ENCODE assay signal across 28 cellular contexts in genomic region chr12:111184161-111184560, GRCh38.
"Had no signal": no experiment of that assay in that cellular context is flagged by ENCODE, and none has a peak within 500 bp of the region (broad histone marks: within the 10 kb centered on the region; RNA-seq: fewer than 3 reads in every experiment).

No MANE protein-coding gene starts in this region.

- H3K4me3 ChIP-seq: stomach, suprapubic skin, testis, thoracic aorta, thyroid gland, tibial artery, tibial nerve, transverse colon, upper lobe of left lung, upper lobe of right lung, uterus, vagina had no signal

- H3K9me3 Mint-ChIP-seq: stimulated activated effector memory CD8-positive, alpha-beta T cell treated with anti-CD3 and anti-CD28 coated beads, Interleukin-12 subunit alpha, Interleukin-12 subunit beta, amount 100 ng/mL, for 72 hours; stimulated activated memory B cell treated with anti-CD40 and anti-IgM and Interleukin-4, amounts not matched to agents 10 μg/mL and 1 μg/mL and 100 μg/mL, for 72 hours; stimulated activated naive B cell treated with anti-CD40 and anti-IgM and Interleukin-4, amounts not matched to agents 10 μg/mL and 1 μg/mL and 100 μg/mL, for 72 hours; stimulated activated naive CD8-positive, alpha-beta T cell treated with anti-CD3 and anti-CD28 coated beads, Interleukin-15, amount 100 ng/mL, for 72 hours; stimulated activated naive CD8-positive, alpha-beta T cell treated with anti-CD3 and anti-CD28 coated beads, Interleukin-15, Interleukin-2, amounts not matched to agents 100 ng/mL and 50 ng/mL, for 24 hours; type B pancreatic cell had no signal

- DNase-seq: stimulated activated CD4-positive, alpha-beta T cell treated with anti-CD3 and anti-CD28 coated beads, Interleukin-2, amount 100 ng/mL, for 48 hours; stimulated activated CD4-positive, alpha-beta T cell treated with anti-CD3 and anti-CD28 coated beads, Interleukin-4, amount 100 ng/mL, for 1 hour; stimulated activated CD4-positive, alpha-beta T cell treated with anti-CD3 and anti-CD28 coated beads, Interleukin-4, amount 100 ng/mL, for 24 hours; stimulated activated CD4-positive, alpha-beta T cell treated with anti-CD3 and anti-CD28 coated beads, Interleukin-4, amount 100 ng/mL, for 4 hours; stimulated activated CD8-positive, alpha-beta memory T cell treated with anti-CD3 and anti-CD28 coated beads, Interleukin-4, amount 100 ng/mL, for 48 hours; stimulated activated naive B cell treated with anti-CD40 and anti-IgM and Interleukin-4, amounts not matched to agents 10 μg/mL and 1 μg/mL and 100 μg/mL, for 72 hours; stimulated activated naive CD4-positive, alpha-beta T cell; stimulated activated naive CD4-positive, alpha-beta T cell treated with Interleukin-2 at 50 U/mL for 16 hours; stimulated activated naive CD8-positive, alpha-beta T cell treated with anti-CD3 and anti-CD28 coated beads, Interleukin-15, amount 100 ng/mL, for 72 hours; stimulated activated naive CD8-positive, alpha-beta T cell treated with anti-CD3 and anti-CD28 coated beads, Interleukin-15, Interleukin-2, amounts not matched to agents 100 U/mL and 50 U/mL, for 24 hours; stomach; substantia nigra; testis; thyroid gland; tibial artery; transverse colon; trophoblast cell; upper lobe of left lung; upper lobe of right lung; uterus had no signal

- H3K36me3 Mint-ChIP-seq: stimulated activated effector memory CD8-positive, alpha-beta T cell treated with anti-CD3 and anti-CD28 coated beads, Interleukin-12 subunit alpha, Interleukin-12 subunit beta, amount 100 ng/mL, for 72 hours; stimulated activated memory B cell treated with anti-CD40 and anti-IgM and Interleukin-4, amounts not matched to agents 10 μg/mL and 1 μg/mL and 100 μg/mL, for 72 hours; stimulated activated naive B cell treated with anti-CD40 and anti-IgM and Interleukin-4, amounts not matched to agents 10 μg/mL and 1 μg/mL and 100 μg/mL, for 72 hours; type B pancreatic cell had no signal

- H3K27ac Mint-ChIP-seq: stimulated activated effector memory CD8-positive, alpha-beta T cell treated with anti-CD3 and anti-CD28 coated beads, Interleukin-12 subunit alpha, Interleukin-12 subunit beta, amount 100 ng/mL, for 72 hours; stimulated activated memory B cell treated with anti-CD40 and anti-IgM and Interleukin-4, amounts not matched to agents 10 μg/mL and 1 μg/mL and 100 μg/mL, for 72 hours; stimulated activated naive B cell treated with anti-CD40 and anti-IgM and Interleukin-4, amounts not matched to agents 10 μg/mL and 1 μg/mL and 100 μg/mL, for 72 hours; stimulated activated naive CD8-positive, alpha-beta T cell treated with anti-CD3 and anti-CD28 coated beads, Interleukin-15, amount 100 ng/mL, for 72 hours; stimulated activated naive CD8-positive, alpha-beta T cell treated with anti-CD3 and anti-CD28 coated beads, Interleukin-15, Interleukin-2, amounts not matched to agents 100 ng/mL and 50 ng/mL, for 24 hours; type B pancreatic cell had no signal

- H3K4me1 Mint-ChIP-seq: stimulated activated effector memory CD8-positive, alpha-beta T cell treated with anti-CD3 and anti-CD28 coated beads, Interleukin-12 subunit alpha, Interleukin-12 subunit beta, amount 100 ng/mL, for 72 hours; stimulated activated memory B cell treated with anti-CD40 and anti-IgM and Interleukin-4, amounts not matched to agents 10 μg/mL and 1 μg/mL and 100 μg/mL, for 72 hours; stimulated activated naive B cell treated with anti-CD40 and anti-IgM and Interleukin-4, amounts not matched to agents 10 μg/mL and 1 μg/mL and 100 μg/mL, for 72 hours; stimulated activated naive CD8-positive, alpha-beta T cell treated with anti-CD3 and anti-CD28 coated beads, Interleukin-15, amount 100 ng/mL, for 72 hours had no signal

- H3K9me3 ChIP-seq: stomach, suprapubic skin, testis, thoracic aorta, thyroid gland, tibial artery, transverse colon, upper lobe of left lung, upper lobe of right lung, uterus, vagina had no signal

- H3K27me3 ChIP-seq: testis, thyroid gland, upper lobe of left lung, uterus, vagina had no signal

- H3K4me3 Mint-ChIP-seq: stimulated activated effector memory CD8-positive, alpha-beta T cell treated with anti-CD3 and anti-CD28 coated beads, Interleukin-12 subunit alpha, Interleukin-12 subunit beta, amount 100 ng/mL, for 72 hours; stimulated activated memory B cell treated with anti-CD40 and anti-IgM and Interleukin-4, amounts not matched to agents 10 μg/mL and 1 μg/mL and 100 μg/mL, for 72 hours; stimulated activated naive B cell treated with anti-CD40 and anti-IgM and Interleukin-4, amounts not matched to agents 10 μg/mL and 1 μg/mL and 100 μg/mL, for 72 hours; stimulated activated naive CD8-positive, alpha-beta T cell treated with anti-CD3 and anti-CD28 coated beads, Interleukin-15, amount 100 ng/mL, for 72 hours; stimulated activated naive CD8-positive, alpha-beta T cell treated with anti-CD3 and anti-CD28 coated beads, Interleukin-15, Interleukin-2, amounts not matched to agents 100 ng/mL and 50 ng/mL, for 24 hours; type B pancreatic cell had no signal

- H3K27ac ChIP-seq: stomach, suprapubic skin, testis, thoracic aorta, thyroid gland, tibial artery, tibial nerve, transverse colon, upper lobe of left lung, upper lobe of right lung, uterus, vagina had no signal

- H3K36me3 ChIP-seq: stomach, suprapubic skin, thoracic aorta, thyroid gland, tibial artery, tibial nerve, transverse colon, upper lobe of left lung, upper lobe of right lung, uterus, vagina had no signal

- H3K4me1 ChIP-seq: thyroid gland, tibial artery had no signal
